Comparison of ENCODE assay signal across 31 cellular contexts in genomic region chr19:3623716-3624115, GRCh38. TPM values are rescaled to one million over a fixed set of nuclear protein-coding genes. Genes with fewer than 3 reads are reported as not detected.
A peak's percentile ranks its signal among the peaks of the same experiment; 100 is the strongest.
DNase-seq lines count a peak whose midpoint lies in the region; ATAC-seq, FAIRE-seq and TF ChIP-seq lines count a peak whose summit lies in the region.
"Had no signal": no experiment of that assay in that cellular context is flagged by ENCODE, and none has a peak within 500 bp of the region (broad histone marks: within the 10 kb centered on the region; RNA-seq: fewer than 3 reads in every experiment).

No MANE protein-coding gene starts in this region.

- FAIRE-seq in kidney (lab: Jason Lieb, UNC), result no peak
- FAIRE-seq: A549, GM12891, H54, HepG2 had no signal

- no peak overlapping the region for H3K4me3 ChIP-seq in kidney (ENCODE audit: low read length in 2 of 2)
- H3K4me3 ChIP-seq: A549 had no signal

- H3K9me3 Mint-ChIP-seq in activated naive CD8-positive, alpha-beta T cell (ENCODE audit: low read depth), result no peaks in the 10 kb centered on the region
- no peaks in the 10 kb centered on the region for H3K9me3 Mint-ChIP-seq in activated naive CD8-positive, alpha-beta T cell treated with anti-CD3 and anti-CD28 coated beads, Interleukin-2, amount 50 U/mL, for 24 hours
- H3K9me3 Mint-ChIP-seq in T-cell (no peaks in the 10 kb centered on the region), type B pancreatic cell (no peaks in the 10 kb centered on the region)
- H3K9me3 Mint-ChIP-seq: CD8-positive, alpha-beta T cell had no signal

- H3K36me3 Mint-ChIP-seq in activated naive CD8-positive, alpha-beta T cell, result no peaks in the 10 kb centered on the region
- peaks cover 2% of the 10 kb centered on the region for H3K36me3 Mint-ChIP-seq in activated naive CD8-positive, alpha-beta T cell treated with anti-CD3 and anti-CD28 coated beads, Interleukin-2, amount 50 U/mL, for 24 hours (ENCODE audit: low read depth)
- no peaks in the 10 kb centered on the region for H3K36me3 Mint-ChIP-seq in T-cell
- H3K36me3 Mint-ChIP-seq in type B pancreatic cell, result peaks cover 4% of the 10 kb centered on the region

- peaks cover 4 to 17% of the 10 kb centered on the region in 2 donors for H3K4me1 ChIP-seq in kidney (ENCODE audit: control insufficient read depth in 1 of 2, insufficient read depth in 1 of 2, low read depth in 1 of 2, low read length in 2 of 2)

- peak overlapping the region; percentile 68 for H3K4me3 Mint-ChIP-seq in activated naive CD8-positive, alpha-beta T cell
- H3K4me3 Mint-ChIP-seq in activated naive CD8-positive, alpha-beta T cell treated with anti-CD3 and anti-CD28 coated beads, Interleukin-2, amount 50 U/mL, for 24 hours, result no peak overlapping the region
- H3K4me3 Mint-ChIP-seq in T-cell, result peak overlapping the region; percentile 94 to 99 (median 97)
- no peak overlapping the region for H3K4me3 Mint-ChIP-seq in type B pancreatic cell

- TF ChIP-seq CTCF in kidney (IDR thresholded peaks at IDR 0.05; ENCODE audit: borderline replicate concordance, extremely low read depth, insufficient read depth), result no peak
- TF ChIP-seq CTCF in type B pancreatic cell (conservative IDR thresholded peaks at IDR 0.05), result no peak

- H3K9me3 ChIP-seq in kidney (ENCODE audit: control insufficient read depth in 1 of 2, low read length in 2 of 2), result no peaks in the 10 kb centered on the region
- H3K9me3 ChIP-seq: A549 had no signal

- intact Hi-C loops in kidney (cut with DNase I), result no loop called here

- POLR2A ChIA-PET in T-cell (lab: Charles Lee), result interaction anchor here in 1 of 2 donors (0.6 kb wide), 1 partner anchor 35 kb away, joined by 3 read pairs; no protein-coding TSS in a partner anchor

- DNase-seq in activated naive CD8-positive, alpha-beta T cell treated with anti-CD3 and anti-CD28 coated beads, Interleukin-2, amount 50 U/mL, for 24 hours, result no peak
- DNase-seq in T-cell (no peak), kidney (peak; percentile 55), occipital lobe (lab: John Stamatoyannopoulos, UW) (no peak), ecto neural progenitor cell (ENCODE audit: low spot score) (no peak), type B pancreatic cell (ENCODE audit: extremely low spot score, unreplicated experiment) (no peak), NK-92 (lab: John Stamatoyannopoulos, UW; ENCODE audit: unreplicated experiment) (no peak)
- DNase-seq: AML-193; C1 segment of cervical spinal cord; CD8-positive, alpha-beta T cell; DMS 273 treated with DMSO at 0.1 percent for 48 hours; DMS79; GF-D8; Kasumi-1; MV-4-11; NCI-H1105; NCI-H146; NCI-H1930; NCI-H2107; NCI-H446; NCI-H524 treated with DMSO at 0.1 percent for 48 hours; NCI-H774; RPMI8226; SHP77 had no signal

- no peaks in the 10 kb centered on the region for H3K27me3 Mint-ChIP-seq in activated naive CD8-positive, alpha-beta T cell
- H3K27me3 Mint-ChIP-seq in activated naive CD8-positive, alpha-beta T cell treated with anti-CD3 and anti-CD28 coated beads, Interleukin-2, amount 50 U/mL, for 24 hours, result no peaks in the 10 kb centered on the region
- no peaks in the 10 kb centered on the region for H3K27me3 Mint-ChIP-seq in T-cell
- no peaks in the 10 kb centered on the region for H3K27me3 Mint-ChIP-seq in type B pancreatic cell

- CTCF ChIA-PET in T-cell (lab: Charles Lee), result no interaction called here

- H3K36me3 ChIP-seq in kidney (ENCODE audit: control insufficient read depth in 1 of 2, insufficient read depth in 2 of 2, low read length in 2 of 2), result no peaks in the 10 kb centered on the region

- ATAC-seq in activated naive CD8-positive, alpha-beta T cell treated with anti-CD3 and anti-CD28 coated beads, Interleukin-2, amount 50 U/mL, for 24 hours, result no peak
- no peak for ATAC-seq in T-cell (replicated peaks in 1 of 4)
- ATAC-seq: A549; CD8-positive, alpha-beta T cell; HepG2 had no signal

- H3K4me1 Mint-ChIP-seq in activated naive CD8-positive, alpha-beta T cell (ENCODE audit: low read depth), result peaks cover 20% of the 10 kb centered on the region
- peaks cover 32% of the 10 kb centered on the region for H3K4me1 Mint-ChIP-seq in activated naive CD8-positive, alpha-beta T cell treated with anti-CD3 and anti-CD28 coated beads, Interleukin-2, amount 50 U/mL, for 24 hours
- H3K4me1 Mint-ChIP-seq in T-cell, result peaks cover 27 to 34% (median 32%) of the 10 kb centered on the region in 3 donors
- peaks cover 20% of the 10 kb centered on the region for H3K4me1 Mint-ChIP-seq in type B pancreatic cell (ENCODE audit: unreplicated experiment)

- no peak overlapping the region for H3K27ac Mint-ChIP-seq in activated naive CD8-positive, alpha-beta T cell
- H3K27ac Mint-ChIP-seq in activated naive CD8-positive, alpha-beta T cell treated with anti-CD3 and anti-CD28 coated beads, Interleukin-2, amount 50 U/mL, for 24 hours, result no peak overlapping the region
- H3K27ac Mint-ChIP-seq in T-cell (no peak overlapping the region), type B pancreatic cell (no peak overlapping the region)

- no peak overlapping the region for H3K9ac ChIP-seq in kidney (ENCODE audit: low read length in 2 of 2)

- no peak overlapping the region for H3K27ac ChIP-seq in kidney (ENCODE audit: low read depth in 2 of 2, low read length in 2 of 2)
- H3K27ac ChIP-seq: A549 had no signal

RNA-seq across cellular contexts. Expression of gene CACTIN, which starts 2.9 kb away (rescaled TPM):
- 10 to 100 TPM; 25.9 to 59.0 (median 55.8) TPM for total RNA-seq in T-cell
- total RNA-seq in kidney, result 23.9 TPM
- 11.6 TPM for polyA plus RNA-seq in kidney (ENCODE audit: insufficient read depth, low read depth, low replicate concordance)
- total RNA-seq in occipital lobe, result 19.8 TPM
- total RNA-seq in type B pancreatic cell (ENCODE audit: low replicate concordance), result 31.6 and 32.4 TPM in 2 replicates

RNA-seq across cellular contexts. Expression of gene TBXA2R, which starts 17.0 kb away (rescaled TPM):
- total RNA-seq in T-cell, result 10 to 100 TPM in 1 of 5 donors, 1 to 10 TPM in 4; 2.4 to 11.2 (median 7.1) TPM
- 6.7 TPM for total RNA-seq in kidney
- polyA plus RNA-seq in kidney (ENCODE audit: insufficient read depth, low read depth, low replicate concordance), result 8.8 TPM
- 0.78 TPM for total RNA-seq in occipital lobe
- total RNA-seq in type B pancreatic cell (ENCODE audit: low replicate concordance), result not detected in 2 replicates
- total RNA-seq: HepG2, HT-29, MCF 10A had no signal

RNA-seq across cellular contexts. Expression of gene GIPC3, which starts 38.4 kb away (rescaled TPM):
- 1 to 10 TPM; 1.5 to 4.3 (median 2.7) TPM for total RNA-seq in T-cell
- total RNA-seq in kidney, result 2.1 TPM
- polyA plus RNA-seq in kidney (ENCODE audit: insufficient read depth, low read depth, low replicate concordance), result 2.1 TPM
- total RNA-seq in occipital lobe, result not detected
- total RNA-seq in type B pancreatic cell (ENCODE audit: low replicate concordance), result 0.07 TPM in 1 of 2 replicates, not detected in the other
- total RNA-seq: HepG2, HT-29, MCF 10A had no signal

RNA-seq across cellular contexts. Expression of gene HMG20B, which starts 51.0 kb away (rescaled TPM):
- total RNA-seq in T-cell (10 to 100 TPM; 38.0 to 81.6 (median 74.7) TPM), kidney (69.7 TPM), occipital lobe (9.4 TPM), type B pancreatic cell (ENCODE audit: low replicate concordance) (60.1 and 78.3 TPM in 2 replicates)
- 82.6 TPM for polyA plus RNA-seq in kidney (ENCODE audit: insufficient read depth, low read depth, low replicate concordance)

Comparison
In these comparisons a context has a peak if more than half of its experiments do, and no peak if none do; other contexts are left out.
1. H3K4me3 Mint-ChIP-seq: peak in activated naive CD8-positive, alpha-beta T cell (single experiment) and T-cell (3 of 3); none in activated naive CD8-positive, alpha-beta T cell treated with anti-CD3 and anti-CD28 coated beads, Interleukin-2, amount 50 U/mL, for 24 hours (single experiment) and type B pancreatic cell (single experiment).